ENCODE assay signal across 8 cellular contexts in the genomic region with DNA sequence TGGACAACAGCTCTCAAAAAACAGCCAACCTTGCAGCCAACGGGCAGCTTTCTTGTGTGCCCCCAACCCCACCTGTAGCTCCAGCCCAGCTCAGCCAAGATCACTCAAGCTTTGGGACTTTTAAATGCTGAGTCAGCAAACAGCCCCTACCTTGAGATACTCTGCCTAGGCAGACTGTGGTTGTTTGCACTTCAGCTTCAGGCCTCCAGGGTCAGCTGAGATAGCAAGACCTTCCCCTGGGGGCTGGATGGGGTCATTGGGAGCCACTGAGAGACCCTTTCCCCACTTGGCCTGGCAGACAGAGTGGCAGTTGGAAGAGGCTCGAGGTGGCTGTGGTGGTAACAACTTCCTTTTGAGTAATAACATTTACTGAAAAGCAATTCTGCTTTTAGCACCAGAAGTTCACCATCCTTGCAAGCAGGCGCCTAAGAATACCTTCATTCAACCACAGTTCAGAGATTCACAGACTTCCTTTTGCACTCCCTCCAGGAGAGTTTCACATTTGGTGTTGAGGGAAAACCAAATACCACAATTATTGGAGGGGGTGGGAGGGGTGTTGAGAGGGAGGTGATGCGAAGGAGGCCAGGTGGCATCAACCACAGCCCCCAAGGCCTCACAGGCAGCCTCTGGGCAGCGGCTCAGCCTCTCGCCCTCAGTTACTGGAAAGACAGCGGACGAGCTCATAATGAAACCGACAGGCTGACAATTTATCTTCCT.
A peak's percentile ranks its signal among the peaks of the same experiment; 100 is the strongest.
DNase-seq lines count a peak whose midpoint lies in the region; ATAC-seq and TF ChIP-seq lines count a peak whose summit lies in the region.

No MANE protein-coding gene starts in this region.

- H3K4me1 ChIP-seq in CD4-positive, alpha-beta memory T cell (ENCODE audit: insufficient read depth, low read length), result peaks cover 32% of the 10 kb centered on the region
- peaks cover 0 to 4% of the 10 kb centered on the region in 2 donors for H3K4me1 ChIP-seq in right atrium auricular region
- H3K4me1 ChIP-seq in HAP-1, result no peaks in the 10 kb centered on the region

- H3K36me3 Mint-ChIP-seq in CD4-positive, alpha-beta memory T cell, result no peaks in the 10 kb centered on the region
- H3K36me3 Mint-ChIP-seq in activated CD4-positive, alpha-beta memory T cell treated with anti-CD3 and anti-CD28 coated beads, Interleukin-2, amount 10 ng/mL, durations not matched to agents 7 days and 5 days (ENCODE audit: low read depth), result no peaks in the 10 kb centered on the region

- H3K4me3 ChIP-seq in CD4-positive, alpha-beta memory T cell (ENCODE audit: low read length in 2 of 2), result peak overlapping the region in 1 of 2 donors; percentile 40
- H3K4me3 ChIP-seq in right atrium auricular region, result no peak overlapping the region
- no peak overlapping the region for H3K4me3 ChIP-seq in HAP-1

- CTCF ChIA-PET in CD4-positive, alpha-beta memory T cell (lab: Charles Lee; ENCODE audit: partially characterized antibody), result interaction anchor here (1.0 kb wide), 1 partner anchor 125 kb away, joined by 4 read pairs; no protein-coding TSS in a partner anchor
- CTCF ChIA-PET in activated CD4-positive, alpha-beta memory T cell treated with anti-CD3 and anti-CD28 coated beads, Interleukin-2, amount 10 ng/mL, durations not matched to agents 7 days and 5 days (lab: Charles Lee), result interaction anchor here (0.6 to 3.0 kb wide), 8 partner anchors 10 to 147 kb away, joined by 3 to 11 read pairs (median 4); a partner anchor contains a TSS

- intact Hi-C loops in CD4-positive, alpha-beta memory T cell (cut with micrococcal nuclease), result loop anchor here (2.0 kb wide), 1 partner anchor 48 kb away; no protein-coding TSS in a partner anchor

- peak overlapping the region; percentile 39 to 87 (median 77) for H3K27ac Mint-ChIP-seq in CD4-positive, alpha-beta memory T cell
- peak overlapping the region; percentile 87 for H3K27ac Mint-ChIP-seq in activated CD4-positive, alpha-beta memory T cell treated with anti-CD3 and anti-CD28 coated beads, Interleukin-2, amount 10 ng/mL, durations not matched to agents 7 days and 5 days

- H3K27me3 ChIP-seq in CD4-positive, alpha-beta memory T cell (ENCODE audit: insufficient read depth, low read length), result no peaks in the 10 kb centered on the region
- H3K27me3 ChIP-seq in right atrium auricular region (no peaks in the 10 kb centered on the region), HAP-1 (ENCODE audit: low read depth) (no peaks in the 10 kb centered on the region; the same call in 1 of the 2 replicates)

- no peaks in the 10 kb centered on the region for H3K9me3 ChIP-seq in CD4-positive, alpha-beta memory T cell (ENCODE audit: control insufficient read depth in 1 of 2, low read length in 2 of 2)
- H3K9me3 ChIP-seq in right atrium auricular region (no peaks in the 10 kb centered on the region), HAP-1 (no peaks in the 10 kb centered on the region)

- POLR2A ChIA-PET in CD4-positive, alpha-beta memory T cell (lab: Charles Lee; ENCODE audit: partially characterized antibody), result interaction anchor here (0.5 to 1.6 kb wide), 6 partner anchors 11 to 465 kb away, joined by 3 to 4 read pairs (median 3); no protein-coding TSS in a partner anchor
- POLR2A ChIA-PET in activated CD4-positive, alpha-beta memory T cell treated with anti-CD3 and anti-CD28 coated beads, Interleukin-2, amount 10 ng/mL, durations not matched to agents 7 days and 5 days (lab: Charles Lee), result interaction anchor here (0.7 to 2.8 kb wide), 13 partner anchors 8 to 191 kb away, joined by 3 to 21 read pairs (median 4); a partner anchor contains a TSS

- peaks cover 20 to 35% (median 23%) of the 10 kb centered on the region in 4 donors for H3K4me1 Mint-ChIP-seq in CD4-positive, alpha-beta memory T cell
- H3K4me1 Mint-ChIP-seq in activated CD4-positive, alpha-beta memory T cell treated with anti-CD3 and anti-CD28 coated beads, Interleukin-2, amount 10 ng/mL, durations not matched to agents 7 days and 5 days, result peaks cover 68% of the 10 kb centered on the region

- H3K9me3 Mint-ChIP-seq in CD4-positive, alpha-beta memory T cell, result no peaks in the 10 kb centered on the region
- H3K9me3 Mint-ChIP-seq in activated CD4-positive, alpha-beta memory T cell treated with anti-CD3 and anti-CD28 coated beads, Interleukin-2, amount 10 ng/mL, durations not matched to agents 7 days and 5 days, result no peaks in the 10 kb centered on the region

- peak in 4 of 5 donors; percentile 16 to 41 (median 30) for DNase-seq in CD4-positive, alpha-beta memory T cell
- peak; percentile 78 for DNase-seq in activated CD4-positive, alpha-beta memory T cell treated with anti-CD3 and anti-CD28 coated beads, Interleukin-2, amount 10 ng/mL, durations not matched to agents 7 days and 5 days
- DNase-seq in right atrium auricular region (ENCODE audit: low spot score) (no peak), HAP-1 (ENCODE audit: low spot score in 2 of 2) (no peak), NCI-H2227 treated with DMSO at 0.1 percent for 48 hours (lab: John Stamatoyannopoulos, UW) (no peak)
- peak; percentile 66 for DNase-seq in stimulated activated CD4-positive, alpha-beta T cell treated with anti-CD3 and anti-CD28 coated beads, Interleukin-4, amount 100 ng/mL, for 24 hours

- peak overlapping the region; percentile 53 to 79 (median 70) for H3K4me3 Mint-ChIP-seq in CD4-positive, alpha-beta memory T cell
- peak overlapping the region; percentile 58 for H3K4me3 Mint-ChIP-seq in activated CD4-positive, alpha-beta memory T cell treated with anti-CD3 and anti-CD28 coated beads, Interleukin-2, amount 10 ng/mL, durations not matched to agents 7 days and 5 days

- in situ Hi-C loops in HAP-1 (cut with MboI; ENCODE audit: low sequenced_read_pairs), result no loop called here

- no peaks in the 10 kb centered on the region for H3K27me3 Mint-ChIP-seq in CD4-positive, alpha-beta memory T cell
- no peaks in the 10 kb centered on the region for H3K27me3 Mint-ChIP-seq in activated CD4-positive, alpha-beta memory T cell treated with anti-CD3 and anti-CD28 coated beads, Interleukin-2, amount 10 ng/mL, durations not matched to agents 7 days and 5 days

- ATAC-seq in GM19467 (IDR thresholded peaks at IDR 0.05; ENCODE audit: unreplicated experiment), result peak; percentile 54
- ATAC-seq in HG03565 (IDR thresholded peaks at IDR 0.05; ENCODE audit: unreplicated experiment), result peak; percentile 50

- no peak for TF ChIP-seq CTCF in right atrium auricular region (IDR thresholded peaks at IDR 0.05)

- no peaks in the 10 kb centered on the region for H3K36me3 ChIP-seq in CD4-positive, alpha-beta memory T cell (ENCODE audit: insufficient read depth, low read length)
- H3K36me3 ChIP-seq in right atrium auricular region (no peaks in the 10 kb centered on the region), HAP-1 (replicated peaks) (no peaks in the 10 kb centered on the region)

- peak overlapping the region; percentile 10 for H3K27ac ChIP-seq in CD4-positive, alpha-beta memory T cell (ENCODE audit: low read depth, low read length)
- peak overlapping the region; percentile 25 to 64 for H3K27ac ChIP-seq in right atrium auricular region

Comparison
In these comparisons a context has a peak if more than half of its experiments do, and no peak if none do; other contexts are left out.
1. DNase-seq: peak in CD4-positive, alpha-beta memory T cell (4 of 5), activated CD4-positive, alpha-beta memory T cell treated with anti-CD3 and anti-CD28 coated beads, Interleukin-2, amount 10 ng/mL, durations not matched to agents 7 days and 5 days (single experiment) and stimulated activated CD4-positive, alpha-beta T cell treated with anti-CD3 and anti-CD28 coated beads, Interleukin-4, amount 100 ng/mL, for 24 hours (single experiment); none in right atrium auricular region (single experiment), HAP-1 (0 of 2) and NCI-H2227 treated with DMSO at 0.1 percent for 48 hours (single experiment).